In genomic region chr15:89888214-89888804, GRCh38 we compare ENCODE assay signal across 8 cellular contexts. TPM values are rescaled to one million over a fixed set of nuclear protein-coding genes. Genes with fewer than 3 reads are reported as not detected.
DNase-seq lines count a peak whose midpoint lies in the region; ATAC-seq, FAIRE-seq and TF ChIP-seq lines count a peak whose summit lies in the region.

No MANE protein-coding gene starts in this region.

- no peak overlapping the region for H3K9ac ChIP-seq in astrocyte (ENCODE audit: low read length)

- H3K27me3 Mint-ChIP-seq in astrocyte (ENCODE audit: low read depth, unreplicated experiment) (no peaks in the 10 kb centered on the region), mesothelial cell of epicardium (ENCODE audit: low read depth) (no peaks in the 10 kb centered on the region)
- no peaks in the 10 kb centered on the region for H3K27me3 Mint-ChIP-seq in natural killer cell treated with Interleukin-12 subunit alpha and Interleukin-12 subunit beta and Interleukin-15 and Interleukin-18, amount 100 ng/mL, for 72 hours
- no peaks in the 10 kb centered on the region for H3K27me3 Mint-ChIP-seq in activated naive CD4-positive, alpha-beta T cell treated with anti-CD3 and anti-CD28 coated beads, Interleukin-2, amount 10 ng/mL, durations not matched to agents 7 days and 5 days

- H3K36me3 Mint-ChIP-seq in astrocyte (ENCODE audit: low read depth, unreplicated experiment): no peaks in the 10 kb centered on the region
- peaks cover 18% of the 10 kb centered on the region for H3K36me3 Mint-ChIP-seq in mesothelial cell of epicardium
- peaks cover 6% of the 10 kb centered on the region for H3K36me3 Mint-ChIP-seq in natural killer cell treated with Interleukin-12 subunit alpha and Interleukin-12 subunit beta and Interleukin-15 and Interleukin-18, amount 100 ng/mL, for 72 hours
- H3K36me3 Mint-ChIP-seq in activated naive CD4-positive, alpha-beta T cell treated with anti-CD3 and anti-CD28 coated beads, Interleukin-2, amount 10 ng/mL, durations not matched to agents 7 days and 5 days: peaks cover 33% of the 10 kb centered on the region

- no peak overlapping the region for H2AFZ ChIP-seq in astrocyte (ENCODE audit: low read depth, low read length)

- no peak overlapping the region for H3K27ac ChIP-seq in astrocyte (ENCODE audit: low read depth, low read length)

- no peaks in the 10 kb centered on the region for H3K27me3 ChIP-seq in astrocyte (ENCODE audit: insufficient read depth, low read length)

- CTCF ChIA-PET in activated naive CD4-positive, alpha-beta T cell treated with anti-CD3 and anti-CD28 coated beads, Interleukin-2, amount 10 ng/mL, durations not matched to agents 7 days and 5 days (lab: Charles Lee): interaction anchor here (0.8 to 7.3 kb wide), 8 partner anchors 8 to 148 kb away, joined by 3 to 49 read pairs (median 4); no protein-coding TSS in a partner anchor

- no peaks in the 10 kb centered on the region for H3K9me3 Mint-ChIP-seq in astrocyte (ENCODE audit: unreplicated experiment)
- H3K9me3 Mint-ChIP-seq in mesothelial cell of epicardium: no peaks in the 10 kb centered on the region
- H3K9me3 Mint-ChIP-seq in natural killer cell treated with Interleukin-12 subunit alpha and Interleukin-12 subunit beta and Interleukin-15 and Interleukin-18, amount 100 ng/mL, for 72 hours: no peaks in the 10 kb centered on the region
- H3K9me3 Mint-ChIP-seq in activated naive CD4-positive, alpha-beta T cell treated with anti-CD3 and anti-CD28 coated beads, Interleukin-2, amount 10 ng/mL, durations not matched to agents 7 days and 5 days: no peaks in the 10 kb centered on the region

- H3K4me3 ChIP-seq in astrocyte (ENCODE audit: insufficient read depth, low read depth, low read length): no peak overlapping the region

- no peak overlapping the region for H3K4me2 ChIP-seq in astrocyte (ENCODE audit: low read length)

- H4K20me1 ChIP-seq in astrocyte (ENCODE audit: insufficient read depth, low read length): peaks cover 16% of the 10 kb centered on the region

- no peak for ATAC-seq in natural killer cell treated with Interleukin-12 subunit alpha and Interleukin-12 subunit beta and Interleukin-15 and Interleukin-18, amount 100 ng/mL, for 72 hours

- DNase-seq in EL: peak; percentile 84
- DNase-seq in astrocyte (ENCODE audit: low read depth): peak; percentile 57
- no peak for DNase-seq in mesothelial cell of epicardium (ENCODE audit: low spot score in 2 of 2, unreplicated experiment in 2 of 2)
- no peak for DNase-seq in natural killer cell treated with Interleukin-12 subunit alpha and Interleukin-12 subunit beta and Interleukin-15 and Interleukin-18, amount 100 ng/mL, for 72 hours (ENCODE audit: low spot score)
- DNase-seq in NCI-H2029 (lab: John Stamatoyannopoulos, UW): no peak
- DNase-seq in activated naive CD4-positive, alpha-beta T cell treated with anti-CD3 and anti-CD28 coated beads, Interleukin-2, amount 50 U/mL, for 16 hours: no peak
- DNase-seq in activated naive CD4-positive, alpha-beta T cell treated with anti-CD3 and anti-CD28 coated beads, Interleukin-2, amount 10 ng/mL, durations not matched to agents 7 days and 5 days: no peak

- peaks cover 14% of the 10 kb centered on the region for H3K36me3 ChIP-seq in astrocyte (ENCODE audit: insufficient read depth, low read length)

- peaks cover 28% of the 10 kb centered on the region for H3K79me2 ChIP-seq in astrocyte (ENCODE audit: insufficient read depth, low read length)

- H3K4me1 ChIP-seq in astrocyte (ENCODE audit: insufficient read depth, low read length): no peaks in the 10 kb centered on the region

- TF ChIP-seq CTCF in LNCAP (IDR thresholded peaks at IDR 0.05): peak; percentile 53
- TF ChIP-seq CTCF in astrocyte (IDR thresholded peaks at IDR 0.05; ENCODE audit: insufficient read depth, low read depth, low read length): peak; percentile 62
- TF ChIP-seq CTCF in mesothelial cell of epicardium (IDR thresholded peaks at IDR 0.05; ENCODE audit: unreplicated experiment): peak; percentile 14

- H3K27ac Mint-ChIP-seq in astrocyte (ENCODE audit: unreplicated experiment) (no peak overlapping the region), mesothelial cell of epicardium (peak overlapping the region; percentile 4)
- H3K27ac Mint-ChIP-seq in natural killer cell treated with Interleukin-12 subunit alpha and Interleukin-12 subunit beta and Interleukin-15 and Interleukin-18, amount 100 ng/mL, for 72 hours: no peak overlapping the region
- H3K27ac Mint-ChIP-seq in activated naive CD4-positive, alpha-beta T cell treated with anti-CD3 and anti-CD28 coated beads, Interleukin-2, amount 10 ng/mL, durations not matched to agents 7 days and 5 days: no peak overlapping the region

- H3K4me3 Mint-ChIP-seq in astrocyte (ENCODE audit: unreplicated experiment): no peak overlapping the region
- H3K4me3 Mint-ChIP-seq in mesothelial cell of epicardium: no peak overlapping the region
- H3K4me3 Mint-ChIP-seq in natural killer cell treated with Interleukin-12 subunit alpha and Interleukin-12 subunit beta and Interleukin-15 and Interleukin-18, amount 100 ng/mL, for 72 hours: no peak overlapping the region
- H3K4me3 Mint-ChIP-seq in activated naive CD4-positive, alpha-beta T cell treated with anti-CD3 and anti-CD28 coated beads, Interleukin-2, amount 10 ng/mL, durations not matched to agents 7 days and 5 days: no peak overlapping the region

- H3K4me1 Mint-ChIP-seq in astrocyte (ENCODE audit: low read depth, unreplicated experiment): no peaks in the 10 kb centered on the region
- peaks cover 10% of the 10 kb centered on the region for H3K4me1 Mint-ChIP-seq in mesothelial cell of epicardium
- peaks cover 11 to 23% of the 10 kb centered on the region in 2 donors for H3K4me1 Mint-ChIP-seq in natural killer cell treated with Interleukin-12 subunit alpha and Interleukin-12 subunit beta and Interleukin-15 and Interleukin-18, amount 100 ng/mL, for 72 hours (ENCODE audit: low read depth in 2 of 2)
- peaks cover 36% of the 10 kb centered on the region for H3K4me1 Mint-ChIP-seq in activated naive CD4-positive, alpha-beta T cell treated with anti-CD3 and anti-CD28 coated beads, Interleukin-2, amount 10 ng/mL, durations not matched to agents 7 days and 5 days

- no peak for FAIRE-seq in astrocyte (lab: Jason Lieb, UNC)

- no peaks in the 10 kb centered on the region for H3K9me3 ChIP-seq in astrocyte (ENCODE audit: insufficient read depth, low read depth, low read length)

RNA-seq across cellular contexts. Expression of gene AP3S2, which starts 5.5 kb away (rescaled TPM):
- 37.9 and 41.2 TPM in 2 replicates for total RNA-seq in astrocyte
- 25.3 to 28.3 TPM (median 26.5 TPM) in 3 replicates for total RNA-seq in mesothelial cell of epicardium
- total RNA-seq in natural killer cell treated with Interleukin-12 subunit alpha and Interleukin-12 subunit beta and Interleukin-15 and Interleukin-18, amount 100 ng/mL, for 72 hours: 10 to 100 TPM; 29.0 to 34.4 TPM

RNA-seq across cellular contexts. Expression of gene ARPIN, which starts 24.4 kb away (rescaled TPM):
- total RNA-seq in astrocyte (4.8 and 5.9 TPM in 2 replicates), mesothelial cell of epicardium (26.4 to 29.2 TPM (median 26.4 TPM) in 3 replicates)
- total RNA-seq in natural killer cell treated with Interleukin-12 subunit alpha and Interleukin-12 subunit beta and Interleukin-15 and Interleukin-18, amount 100 ng/mL, for 72 hours: not detected

Comparison
In these comparisons a context has a peak if more than half of its experiments do, and no peak if none do; other contexts are left out.
1. DNase-seq: peak in EL (single experiment) and astrocyte (single experiment); none in mesothelial cell of epicardium (0 of 2), natural killer cell treated with Interleukin-12 subunit alpha and Interleukin-12 subunit beta and Interleukin-15 and Interleukin-18, amount 100 ng/mL, for 72 hours (single experiment), NCI-H2029 (single experiment), activated naive CD4-positive, alpha-beta T cell treated with anti-CD3 and anti-CD28 coated beads, Interleukin-2, amount 50 U/mL, for 16 hours (single experiment) and activated naive CD4-positive, alpha-beta T cell treated with anti-CD3 and anti-CD28 coated beads, Interleukin-2, amount 10 ng/mL, durations not matched to agents 7 days and 5 days (single experiment).
2. Peak in every context shown above with its lines, with median percentiles within 50 percentile points of each other: CTCF ChIP-seq.